1 cellular context compared by ENCODE assay signal in genomic region chr5:177194278-177194677, GRCh38.
TF ChIP-seq lines count a peak whose summit lies in the region.

No MANE protein-coding gene starts in this region.

TF ChIP-seq in SK-N-SH, 30 proteins besides CTCF, POLR2A, EP300 and RAD21 (continued from another document):
- TF ChIP-seq POLR2AphosphoS5 (IDR thresholded peaks at IDR 0.05; ENCODE audit: low read depth, low read length) (peak; percentile 41), RFX5 (IDR thresholded peaks at IDR 0.05; ENCODE audit: low read length) (no peak), PBX3 (IDR thresholded peaks at IDR 0.05) (peak; percentile 74), TEAD4 (IDR thresholded peaks at IDR 0.05; ENCODE audit: borderline replicate concordance, insufficient read depth) (peak; percentile 94), MXI1 (IDR thresholded peaks at IDR 0.05; ENCODE audit: low read depth, low read length) (no peak), IRF3 (IDR thresholded peaks at IDR 0.05; ENCODE audit: low read depth, low read length) (no peak), YY1 (IDR thresholded peaks at IDR 0.05; ENCODE audit: low read depth) (no peak), USF2 (IDR thresholded peaks at IDR 0.05; ENCODE audit: borderline replicate concordance, low read depth, low read length) (no peak)
